Comparison of ENCODE assay signal across 8 cellular contexts in genomic region chr1:121519042-121519755, GRCh38.
DNase-seq lines count a peak whose midpoint lies in the region; ATAC-seq and TF ChIP-seq lines count a peak whose summit lies in the region.

No MANE protein-coding gene starts in this region.

- H3K27me3 Mint-ChIP-seq in activated CD4-positive, alpha-beta T cell treated with anti-CD3 and anti-CD28 coated beads, Interleukin-2, amount 10 ng/mL, durations not matched to agents 24 days and 14 days: no peaks in the 10 kb centered on the region

- H3K27me3 ChIP-seq in lower lobe of right lung (ENCODE audit: low read depth): peaks cover 16% of the 10 kb centered on the region

- peaks cover 10% of the 10 kb centered on the region for H3K9me3 Mint-ChIP-seq in activated CD4-positive, alpha-beta T cell treated with anti-CD3 and anti-CD28 coated beads, Interleukin-2, amount 10 ng/mL, durations not matched to agents 24 days and 14 days

- H3K27ac ChIP-seq in cingulate gyrus (ENCODE audit: low read depth, low read length): peak overlapping the region; percentile 39
- H3K27ac ChIP-seq in lower lobe of right lung: peak overlapping the region; percentile 55

- DNase-seq in NCI-H1930 (lab: John Stamatoyannopoulos, UW) (peak; percentile 66 to 67), lower lobe of right lung (peak; percentile 68), kidney glomerular epithelial cell (lab: John Stamatoyannopoulos, UW) (no peak), HT-29 (ENCODE audit: low spot score) (no peak)
- peak; percentile 95 for DNase-seq in activated CD4-positive, alpha-beta T cell treated with anti-CD3 and anti-CD28 coated beads, Interleukin-2, amount 10 ng/mL, durations not matched to agents 24 days and 14 days
- peak; percentile 67 for DNase-seq in stimulated activated CD8-positive, alpha-beta memory T cell treated with anti-CD3 and anti-CD28 coated beads, Interleukin-12 subunit alpha, Interleukin-12 subunit beta, amount 100 ng/mL, for 1 hour (ENCODE audit: low read depth)

- H3K36me3 Mint-ChIP-seq in activated CD4-positive, alpha-beta T cell treated with anti-CD3 and anti-CD28 coated beads, Interleukin-2, amount 10 ng/mL, durations not matched to agents 24 days and 14 days (ENCODE audit: low read depth): peaks cover 15% of the 10 kb centered on the region

- H3K9me3 ChIP-seq in lower lobe of right lung: no peaks in the 10 kb centered on the region

- peaks cover 60% of the 10 kb centered on the region for H3K4me1 Mint-ChIP-seq in activated CD4-positive, alpha-beta T cell treated with anti-CD3 and anti-CD28 coated beads, Interleukin-2, amount 10 ng/mL, durations not matched to agents 24 days and 14 days

- H3K4me3 ChIP-seq in lower lobe of right lung: peak overlapping the region; percentile 53

- TF ChIP-seq POLR2A in GM19193 (IDR thresholded peaks at IDR 0.05; ENCODE audit: extremely low read depth, insufficient read depth, insufficient read length): peak; percentile 36

- no peak for TF ChIP-seq CTCF in lower lobe of right lung (IDR thresholded peaks at IDR 0.05)

- H3K36me3 ChIP-seq in lower lobe of right lung: no peaks in the 10 kb centered on the region

- ATAC-seq in lower lobe of right lung: peak; percentile 85

- intact Hi-C loops in activated CD4-positive, alpha-beta T cell treated with anti-CD3 and anti-CD28 coated beads, Interleukin-2, amount 10 ng/mL, durations not matched to agents 24 days and 14 days (cut with micrococcal nuclease): loop anchor here (10.0 kb wide), 1 partner anchor 124 kb away; no protein-coding TSS in a partner anchor
- intact Hi-C loops in lower lobe of right lung (cut with DNase I): no loop called here

- peak overlapping the region; percentile 95 for H3K27ac Mint-ChIP-seq in activated CD4-positive, alpha-beta T cell treated with anti-CD3 and anti-CD28 coated beads, Interleukin-2, amount 10 ng/mL, durations not matched to agents 24 days and 14 days

- H3K4me1 ChIP-seq in lower lobe of right lung: peaks cover 7% of the 10 kb centered on the region

- H3K4me3 Mint-ChIP-seq in activated CD4-positive, alpha-beta T cell treated with anti-CD3 and anti-CD28 coated beads, Interleukin-2, amount 10 ng/mL, durations not matched to agents 24 days and 14 days: peak overlapping the region; percentile 98

Comparison
In these comparisons a context has a peak if more than half of its experiments do, and no peak if none do; other contexts are left out.
1. DNase-seq: peak in NCI-H1930 (2 of 2), activated CD4-positive, alpha-beta T cell treated with anti-CD3 and anti-CD28 coated beads, Interleukin-2, amount 10 ng/mL, durations not matched to agents 24 days and 14 days (single experiment), lower lobe of right lung (single experiment) and stimulated activated CD8-positive, alpha-beta memory T cell treated with anti-CD3 and anti-CD28 coated beads, Interleukin-12 subunit alpha, Interleukin-12 subunit beta, amount 100 ng/mL, for 1 hour (single experiment); none in kidney glomerular epithelial cell (single experiment) and HT-29 (single experiment).